Comparison of ENCODE assay signal across 22 cellular contexts in genomic region chr4:6524436-6524835, GRCh38. TPM values are rescaled to one million over a fixed set of nuclear protein-coding genes. Genes with fewer than 3 reads are reported as not detected.
"Had no signal": no experiment of that assay in that cellular context is flagged by ENCODE, and none has a peak within 500 bp of the region (broad histone marks: within the 10 kb centered on the region; RNA-seq: fewer than 3 reads in every experiment).

No MANE protein-coding gene starts in this region.

- ATAC-seq: activated CD4-positive, CD25-positive, alpha-beta regulatory T cell treated with anti-CD3 and anti-CD28 coated beads, Interleukin-2, amount 50 U/mL, for 24 hours; left lung; stimulated activated naive B cell treated with anti-CD40 and anti-IgM and Interleukin-4, amounts not matched to agents 10 μg/mL and 1 μg/mL and 100 μg/mL, for 72 hours had no signal

- H3K27ac ChIP-seq: adrenal gland, left lung, thoracic aorta, upper lobe of left lung had no signal

- H3K9me3 Mint-ChIP-seq: activated CD4-positive, alpha-beta T cell treated with anti-CD3 and anti-CD28 coated beads, Interleukin-2, amount 10 ng/mL, durations not matched to agents 7 days and 5 days; activated naive CD4-positive, alpha-beta T cell treated with anti-CD3 and anti-CD28 coated beads, Interleukin-2, amount 50 U/mL, for 24 hours; nephron progenitor cell; stimulated activated naive B cell treated with anti-CD40 and anti-IgM and Interleukin-4, amounts not matched to agents 10 μg/mL and 1 μg/mL and 100 μg/mL, for 72 hours had no signal

- H3K4me3 Mint-ChIP-seq: activated CD4-positive, alpha-beta T cell treated with anti-CD3 and anti-CD28 coated beads, Interleukin-2, amount 10 ng/mL, durations not matched to agents 7 days and 5 days; activated naive CD4-positive, alpha-beta T cell treated with anti-CD3 and anti-CD28 coated beads, Interleukin-2, amount 50 U/mL, for 24 hours; nephron progenitor cell; stimulated activated naive B cell treated with anti-CD40 and anti-IgM and Interleukin-4, amounts not matched to agents 10 μg/mL and 1 μg/mL and 100 μg/mL, for 72 hours had no signal

- H3K27me3 Mint-ChIP-seq: activated CD4-positive, alpha-beta T cell treated with anti-CD3 and anti-CD28 coated beads, Interleukin-2, amount 10 ng/mL, durations not matched to agents 7 days and 5 days; activated naive CD4-positive, alpha-beta T cell treated with anti-CD3 and anti-CD28 coated beads, Interleukin-2, amount 50 U/mL, for 24 hours had no signal

- DNase-seq: activated CD4-positive, alpha-beta T cell treated with anti-CD3 and anti-CD28 coated beads, Interleukin-2, amount 10 ng/mL, durations not matched to agents 7 days and 5 days; activated CD8-positive, alpha-beta memory T cell treated with anti-CD3 and anti-CD28 coated beads, Interleukin-2, amount 50 U/mL, for 4 hours; activated gamma-delta T cell; activated T-cell treated with anti-CD3 and anti-CD28 coated beads, Interleukin-2, amount 50 U/mL, for 48 hours; adrenal gland; cerebellar nuclear complex; cortex of kidney; erythroblast; foreskin melanocyte; left lung; mammary epithelial cell; nephron progenitor cell; occipital lobe; stimulated activated naive B cell treated with anti-CD40 and anti-IgM and Interleukin-4, amounts not matched to agents 10 μg/mL and 1 μg/mL and 100 μg/mL, for 72 hours; upper lobe of left lung had no signal

- H3K9me3 ChIP-seq: adrenal gland, left lung, thoracic aorta, upper lobe of left lung had no signal

- H3K36me3 ChIP-seq: adrenal gland, left lung, thoracic aorta, upper lobe of left lung had no signal

- H3K27ac Mint-ChIP-seq: activated CD4-positive, alpha-beta T cell treated with anti-CD3 and anti-CD28 coated beads, Interleukin-2, amount 10 ng/mL, durations not matched to agents 7 days and 5 days; activated naive CD4-positive, alpha-beta T cell treated with anti-CD3 and anti-CD28 coated beads, Interleukin-2, amount 50 U/mL, for 24 hours; nephron progenitor cell; stimulated activated naive B cell treated with anti-CD40 and anti-IgM and Interleukin-4, amounts not matched to agents 10 μg/mL and 1 μg/mL and 100 μg/mL, for 72 hours had no signal

- H3K4me3 ChIP-seq: adrenal gland, left lung, thoracic aorta, upper lobe of left lung had no signal

- FAIRE-seq: astrocyte, bronchial epithelial cell, endometrium had no signal

- H3K4me1 Mint-ChIP-seq: activated CD4-positive, alpha-beta T cell treated with anti-CD3 and anti-CD28 coated beads, Interleukin-2, amount 10 ng/mL, durations not matched to agents 7 days and 5 days; activated naive CD4-positive, alpha-beta T cell treated with anti-CD3 and anti-CD28 coated beads, Interleukin-2, amount 50 U/mL, for 24 hours; stimulated activated naive B cell treated with anti-CD40 and anti-IgM and Interleukin-4, amounts not matched to agents 10 μg/mL and 1 μg/mL and 100 μg/mL, for 72 hours had no signal

- H3K4me1 ChIP-seq: adrenal gland, left lung, upper lobe of left lung had no signal

- H3K27me3 ChIP-seq: adrenal gland, upper lobe of left lung had no signal

- H3K36me3 Mint-ChIP-seq: activated naive CD4-positive, alpha-beta T cell treated with anti-CD3 and anti-CD28 coated beads, Interleukin-2, amount 50 U/mL, for 24 hours; stimulated activated naive B cell treated with anti-CD40 and anti-IgM and Interleukin-4, amounts not matched to agents 10 μg/mL and 1 μg/mL and 100 μg/mL, for 72 hours had no signal

RNA-seq across cellular contexts. Expression of gene PPP2R2C, which starts 52.0 kb away (rescaled TPM):
- total RNA-seq: activated CD4-positive, alpha-beta T cell treated with anti-CD3 and anti-CD28 coated beads, Interleukin-2, amount 10 ng/mL, durations not matched to agents 7 days and 5 days; kidney epithelial cell had no signal
